ENCODE assay signal across 12 cellular contexts in genomic region chr3:114005406-114005987, GRCh38. TPM values are rescaled to one million over a fixed set of nuclear protein-coding genes. Genes with fewer than 3 reads are reported as not detected.
DNase-seq lines count a peak whose midpoint lies in the region; ATAC-seq and TF ChIP-seq lines count a peak whose summit lies in the region.
"Had no signal": no experiment of that assay in that cellular context is flagged by ENCODE, and none has a peak within 500 bp of the region (broad histone marks: within the 10 kb centered on the region; RNA-seq: fewer than 3 reads in every experiment).

No MANE protein-coding gene starts in this region.

- H3K4me2 ChIP-seq in OCI-LY7 (ENCODE audit: low read length) (peak overlapping the region; percentile 71), GM23338 (no peak overlapping the region)

- H3K27me3 ChIP-seq in GM23338 (ENCODE audit: insufficient read depth): no peaks in the 10 kb centered on the region

- no peak overlapping the region for H3K4me3 Mint-ChIP-seq in GM23338
- H3K4me3 Mint-ChIP-seq: CD14-positive monocyte had no signal

- peaks cover 7 to 9% of the 10 kb centered on the region in 2 donors for H3K36me3 Mint-ChIP-seq in activated naive CD4-positive, alpha-beta T cell treated with anti-CD3 and anti-CD28 coated beads, Interleukin-2, amount 50 U/mL, for 72 hours
- peaks cover 4% of the 10 kb centered on the region; the same call in 1 of the 3 replicates for H3K36me3 Mint-ChIP-seq in GM23338 (ENCODE audit: low read depth)

- H3K79me2 ChIP-seq in OCI-LY7 (ENCODE audit: insufficient read depth, low read depth, low read length) (no peaks in the 10 kb centered on the region), GM23338 (replicated peaks; ENCODE audit: insufficient read depth) (no peaks in the 10 kb centered on the region)

- H3K27ac Mint-ChIP-seq in activated naive CD4-positive, alpha-beta T cell treated with anti-CD3 and anti-CD28 coated beads, Interleukin-2, amount 50 U/mL, for 72 hours: no peak overlapping the region
- no peak overlapping the region for H3K27ac Mint-ChIP-seq in GM23338

- H3K4me3 ChIP-seq in OCI-LY7 (ENCODE audit: low read depth, low read length, poor library complexity, severe bottlenecking) (peak overlapping the region; percentile 59), GM23338 (no peak overlapping the region)
- H3K4me3 ChIP-seq: thoracic aorta had no signal

- peak overlapping the region; percentile 85 for H2AFZ ChIP-seq in OCI-LY7 (ENCODE audit: low read length)
- H2AFZ ChIP-seq in GM23338: no peak overlapping the region

- intact Hi-C loops in OCI-LY7 (cut with micrococcal nuclease; ENCODE audit: unreplicated experiment): loop anchor here (1.0 to 5.0 kb wide), 4 partner anchors 51 to 447 kb away; partner anchors contain the start of genes CCDC191, QTRT2 and ZDHHC23

- H3K27me3 Mint-ChIP-seq in GM23338 (ENCODE audit: insufficient read depth, low read depth, poor library complexity): no peaks in the 10 kb centered on the region

- H3K36me3 ChIP-seq in OCI-LY7 (ENCODE audit: insufficient read depth, low read length): no peaks in the 10 kb centered on the region
- no peaks in the 10 kb centered on the region for H3K36me3 ChIP-seq in GM23338 (ENCODE audit: insufficient read depth)
- H3K36me3 ChIP-seq: thoracic aorta had no signal

- CTCF ChIA-PET in OCI-LY7 (lab: Charles Lee; ENCODE audit: unreplicated experiment): interaction anchor here (0.7 to 1.3 kb wide), 4 partner anchors 24 to 145 kb away, joined by 3 to 4 read pairs (median 3); no protein-coding TSS in a partner anchor

- H3K9me3 Mint-ChIP-seq in activated naive CD4-positive, alpha-beta T cell treated with anti-CD3 and anti-CD28 coated beads, Interleukin-2, amount 50 U/mL, for 72 hours: no peaks in the 10 kb centered on the region
- H3K9me3 Mint-ChIP-seq in GM23338: peaks cover 6% of the 10 kb centered on the region; the same call in 2 of the 3 replicates

- H3K9me2 ChIP-seq in OCI-LY7 (ENCODE audit: insufficient read depth, low read length) (no peaks in the 10 kb centered on the region), GM23338 (ENCODE audit: insufficient read depth) (no peaks in the 10 kb centered on the region)

- no peaks in the 10 kb centered on the region for H3K4me1 Mint-ChIP-seq in GM23338
- H3K4me1 Mint-ChIP-seq: CD14-positive monocyte had no signal

- no peaks in the 10 kb centered on the region for H3F3A ChIP-seq in GM23338 (replicated peaks; ENCODE audit: low read depth)

- POLR2A ChIA-PET in OCI-LY7 (lab: Charles Lee): interaction anchor here (0.6 to 3.3 kb wide), 13 partner anchors 10 to 208 kb away, joined by 3 to 14 read pairs (median 4); partner anchors contain the start of genes CCDC191 and QTRT2

- no peaks in the 10 kb centered on the region for H4K20me1 ChIP-seq in OCI-LY7 (ENCODE audit: insufficient read depth, low read length)
- H4K20me1 ChIP-seq in GM23338 (replicated peaks; ENCODE audit: insufficient read depth): no peaks in the 10 kb centered on the region

- H3K9me3 ChIP-seq in OCI-LY7 (ENCODE audit: low read length): no peaks in the 10 kb centered on the region
- H3K9me3 ChIP-seq: thoracic aorta had no signal

- no TSS peak for BruUV-seq in OCI-LY7 (replicated peaks; lab: Mats Ljungman, UMichigan)

- H3K27ac ChIP-seq in OCI-LY7 (ENCODE audit: low read depth, low read length, poor library complexity, severe bottlenecking): peak overlapping the region; percentile 97
- H3K27ac ChIP-seq in GM23338 (ENCODE audit: low read depth): no peak overlapping the region
- H3K27ac ChIP-seq: thoracic aorta had no signal

- ATAC-seq in GM18502 (IDR thresholded peaks at IDR 0.05; ENCODE audit: poor library complexity, unreplicated experiment) (peak; percentile 98), HG03039 (IDR thresholded peaks at IDR 0.05; ENCODE audit: unreplicated experiment) (peak; percentile 78), GM23338 (no peak)
- ATAC-seq in activated naive CD4-positive, alpha-beta T cell treated with anti-CD3 and anti-CD28 coated beads, Interleukin-2, amount 50 U/mL, for 72 hours: no peak
- ATAC-seq: HepG2 had no signal

- peaks cover 74% of the 10 kb centered on the region for H3K4me1 ChIP-seq in OCI-LY7 (ENCODE audit: insufficient read depth, low read length, poor library complexity, severe bottlenecking)
- no peaks in the 10 kb centered on the region for H3K4me1 ChIP-seq in GM23338 (ENCODE audit: insufficient read depth)

- DNase-seq in GM20000 (ENCODE audit: low spot score): peak; percentile 12
- DNase-seq in OCI-LY7 (ENCODE audit: low spot score): peak; percentile 97
- no peak for DNase-seq in NCI-H526 (lab: John Stamatoyannopoulos, UW)
- no peak for DNase-seq in activated naive CD4-positive, alpha-beta T cell treated with anti-CD3 and anti-CD28 coated beads, Interleukin-2, amount 50 U/mL, for 72 hours (ENCODE audit: low spot score in 2 of 2)
- DNase-seq in NCI-H1417 treated with DMSO at 0.1 percent for 48 hours (lab: John Stamatoyannopoulos, UW): no peak
- no peak for DNase-seq in GM23338 (ENCODE audit: low spot score)
- DNase-seq: SW 1271 had no signal

- no peak for TF ChIP-seq CTCF in GM20000 (IDR thresholded peaks at IDR 0.05; ENCODE audit: extremely low read depth, missing control alignments)
- TF ChIP-seq CTCF in OCI-LY7 (conservative IDR thresholded peaks at IDR 0.05; ENCODE audit: low read length): peak; percentile 67
- no peak for TF ChIP-seq CTCF in GM23338 (conservative IDR thresholded peaks at IDR 0.05; ENCODE audit: low read depth in 2 of 2)

TF ChIP-seq in GM23338, 12 proteins besides CTCF, POLR2A, EP300 and RAD21:
- TF ChIP-seq POLR2AphosphoS5 (IDR thresholded peaks at IDR 0.05; ENCODE audit: low read depth): no peak

RNA-seq across cellular contexts. Expression of gene CCDC191, which starts 50.8 kb away (rescaled TPM):
- 5.0 and 5.4 TPM in 2 replicates for total RNA-seq in OCI-LY7 (2014; rRNA removed; shearing (Covaris generic))
- 4.2 and 7.3 TPM in 2 replicates for total RNA-seq in OCI-LY7 (2022)
- total RNA-seq in activated naive CD4-positive, alpha-beta T cell treated with anti-CD3 and anti-CD28 coated beads, Interleukin-2, amount 50 U/mL, for 72 hours: 1 to 10 TPM in 1 of 2 donors, under 1 TPM in 1; 0.77 to 4.0 TPM
- total RNA-seq in GM23338 (2014; rRNA removed; shearing (Covaris generic)): 0.89 and 2.0 TPM in 2 replicates
- polyA plus RNA-seq in GM23338 (2016; fragmentation: Nextera tagmentation; extraction: Ambion mirVana): 1.5 and 2.9 TPM in 2 replicates

RNA-seq across cellular contexts. Expression of gene QTRT2, which starts 51.0 kb away (rescaled TPM):
- 43.1 and 47.4 TPM in 2 replicates for total RNA-seq in OCI-LY7 (2014; rRNA removed; shearing (Covaris generic))
- 54.6 and 57.2 TPM in 2 replicates for total RNA-seq in OCI-LY7 (2022)
- total RNA-seq in activated naive CD4-positive, alpha-beta T cell treated with anti-CD3 and anti-CD28 coated beads, Interleukin-2, amount 50 U/mL, for 72 hours: 10 to 100 TPM; 28.9 to 38.0 TPM
- 49.4 and 66.5 TPM in 2 replicates for total RNA-seq in GM23338 (2014; rRNA removed; shearing (Covaris generic))
- 32.3 and 37.9 TPM in 2 replicates for polyA plus RNA-seq in GM23338 (2016; fragmentation: Nextera tagmentation; extraction: Ambion mirVana)

RNA-seq across cellular contexts. Expression of gene ZDHHC23, which starts 57.7 kb away (rescaled TPM):
- 36.9 and 37.5 TPM in 2 replicates for total RNA-seq in OCI-LY7 (2014; rRNA removed; shearing (Covaris generic))
- total RNA-seq in OCI-LY7 (2022): 44.4 and 51.9 TPM in 2 replicates
- 1 to 10 TPM; 1.7 to 5.8 TPM for total RNA-seq in activated naive CD4-positive, alpha-beta T cell treated with anti-CD3 and anti-CD28 coated beads, Interleukin-2, amount 50 U/mL, for 72 hours
- 14.5 and 14.8 TPM in 2 replicates for total RNA-seq in GM23338 (2014; rRNA removed; shearing (Covaris generic))
- 2.7 and 3.5 TPM in 2 replicates for polyA plus RNA-seq in GM23338 (2016; fragmentation: Nextera tagmentation; extraction: Ambion mirVana)

Comparison
In these comparisons a context has a peak if more than half of its experiments do, and no peak if none do; other contexts are left out.
1. ATAC-seq: peak in GM18502 (single experiment) and HG03039 (single experiment); none in activated naive CD4-positive, alpha-beta T cell treated with anti-CD3 and anti-CD28 coated beads, Interleukin-2, amount 50 U/mL, for 72 hours (0 of 2) and GM23338 (single experiment).
2. DNase-seq: peak in GM20000 (single experiment) and OCI-LY7 (single experiment); none in NCI-H526 (0 of 2), activated naive CD4-positive, alpha-beta T cell treated with anti-CD3 and anti-CD28 coated beads, Interleukin-2, amount 50 U/mL, for 72 hours (0 of 2), NCI-H1417 treated with DMSO at 0.1 percent for 48 hours (single experiment) and GM23338 (single experiment).